In genomic region chr5:160044456-160044855, GRCh38 we compare ENCODE assay signal across 7 cellular contexts. TPM values are rescaled to one million over a fixed set of nuclear protein-coding genes. Genes with fewer than 3 reads are reported as not detected.
DNase-seq lines count a peak whose midpoint lies in the region; TF ChIP-seq lines count a peak whose summit lies in the region.
"Not testable (repeated sequence)": the region's sequence is repeated elsewhere in the genome, so short reads cannot be mapped to it uniquely, and the experiment has no call there.

No MANE protein-coding gene starts in this region.

- peak overlapping the region; percentile 29 for H3K27ac Mint-ChIP-seq in activated naive CD8-positive, alpha-beta T cell
- peak overlapping the region; percentile 67 for H3K27ac Mint-ChIP-seq in chondrocyte (ENCODE audit: unreplicated experiment)

- TF ChIP-seq CTCF in chondrocyte (IDR thresholded peaks at IDR 0.05): not testable (repeated sequence)

- not testable (repeated sequence) for H3K27me3 Mint-ChIP-seq in activated naive CD8-positive, alpha-beta T cell; chondrocyte (ENCODE audit: low read depth)

- H3K36me3 Mint-ChIP-seq in activated naive CD8-positive, alpha-beta T cell: peaks cover 15% of the 10 kb centered on the region
- H3K36me3 Mint-ChIP-seq in chondrocyte (ENCODE audit: low read depth): peaks cover 13% of the 10 kb centered on the region

- H3K36me3 ChIP-seq in HUES64 (ENCODE audit: insufficient read depth, low read length) (peaks cover 50% of the 10 kb centered on the region), NT2/D1 (ENCODE audit: insufficient read depth, insufficient read length, low read length) (peaks cover 22% of the 10 kb centered on the region), iPS-20b (ENCODE audit: insufficient read depth, low read depth, low read length) (peaks cover 46% of the 10 kb centered on the region)

- not testable (repeated sequence) for H3K4me1 Mint-ChIP-seq in activated naive CD8-positive, alpha-beta T cell (ENCODE audit: low read depth)
- H3K4me1 Mint-ChIP-seq in chondrocyte (ENCODE audit: low read depth): peaks cover 21% of the 10 kb centered on the region

- not testable (repeated sequence) for H3K9me3 Mint-ChIP-seq in activated naive CD8-positive, alpha-beta T cell (ENCODE audit: low read depth); chondrocyte (ENCODE audit: low read depth)

- not testable (repeated sequence) for H3K9me3 ChIP-seq in HUES64 (ENCODE audit: insufficient read depth, low read depth, low read length); NT2/D1 (ENCODE audit: insufficient read depth, low read length); iPS-20b (ENCODE audit: insufficient read depth, low read depth, low read length)

- H3K4me1 ChIP-seq in HUES64 (ENCODE audit: insufficient read depth, low read length) (peaks cover 38% of the 10 kb centered on the region), iPS-20b (ENCODE audit: insufficient read depth, low read length) (peaks cover 29% of the 10 kb centered on the region; the same call in 1 of the 2 replicates)
- not testable (repeated sequence) for H3K4me1 ChIP-seq in NT2/D1 (ENCODE audit: insufficient read depth, insufficient read length)

- H3K4me3 ChIP-seq in HUES64 (ENCODE audit: low read length) (peak overlapping the region; percentile 15; the same call in 1 of the 2 replicates), iPS-20b (ENCODE audit: low read length) (peak overlapping the region; percentile 56)
- H3K4me3 ChIP-seq in NT2/D1 (ENCODE audit: insufficient read length, low read depth): not testable (repeated sequence)

- not testable (repeated sequence) for H3K27me3 ChIP-seq in HUES64 (ENCODE audit: insufficient read depth, low read length); NT2/D1 (ENCODE audit: insufficient read depth, insufficient read length); iPS-20b (ENCODE audit: insufficient read depth, low read length)

- not testable (repeated sequence) for H3K4me3 Mint-ChIP-seq in activated naive CD8-positive, alpha-beta T cell; chondrocyte (ENCODE audit: unreplicated experiment)

- peak; percentile 22 for DNase-seq in ELF-1 (ENCODE audit: low read depth, low spot score)
- DNase-seq in NT2/D1 (ENCODE audit: low read depth, low spot score): peak; percentile 40
- not testable (repeated sequence) for DNase-seq in chondrocyte (ENCODE audit: low spot score)
- DNase-seq in fibroblast of gingiva (ENCODE audit: low read depth): peak; percentile 16

- H3K9ac ChIP-seq in HUES64 (ENCODE audit: low read depth, low read length); NT2/D1 (ENCODE audit: insufficient read length, low read depth): not testable (repeated sequence)
- peak overlapping the region; percentile 75; the same call in 1 of the 2 replicates for H3K9ac ChIP-seq in iPS-20b (ENCODE audit: low read depth, low read length)

- peak overlapping the region; percentile 99 for H3K27ac ChIP-seq in HUES64 (ENCODE audit: low read depth, low read length)
- H3K27ac ChIP-seq in iPS-20b (ENCODE audit: low read length): peak overlapping the region; percentile 69

- 7% methylated on average over 1 of the region's 1 CpG for WGBS in HUES64

RNA-seq across cellular contexts. Expression of gene TTC1, which starts 35.5 kb away (rescaled TPM):
- 65.2 TPM for polyA plus RNA-seq in HUES64 (2013, experiment 1 of 2)
- 66.1 TPM for polyA plus RNA-seq in HUES64 (2013, experiment 2 of 2)
- total RNA-seq in chondrocyte: 41.1 to 47.8 TPM (median 42.0 TPM) in 3 replicates
